ENCODE assay signal across 35 cellular contexts in the genomic region with DNA sequence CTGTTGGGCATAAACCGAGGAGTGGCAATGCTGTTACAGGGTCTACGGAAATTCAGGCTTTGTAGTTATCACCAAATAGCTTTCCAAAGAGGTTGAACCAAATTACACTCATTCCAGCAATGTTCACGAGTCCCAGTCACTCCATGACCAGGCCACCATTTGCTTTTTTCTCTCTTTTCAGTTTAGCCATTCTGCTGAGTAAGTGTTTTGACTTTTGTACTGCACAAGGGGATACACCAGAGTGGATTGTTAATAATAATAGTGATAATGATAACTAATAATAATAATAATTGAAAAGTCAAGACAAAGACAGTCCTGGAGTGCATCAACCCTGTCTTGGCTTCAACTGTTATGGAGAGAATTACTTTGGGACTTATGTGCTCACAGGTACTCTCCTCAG.
"Had no signal": no experiment of that assay in that cellular context is flagged by ENCODE, and none has a peak within 500 bp of the region (broad histone marks: within the 10 kb centered on the region; RNA-seq: fewer than 3 reads in every experiment).

No MANE protein-coding gene starts in this region.

- H3K9me3 ChIP-seq: MG63 had no signal

- H3K4me3 ChIP-seq: MG63 had no signal

- H3K36me3 ChIP-seq: MG63 had no signal

- H3K27me3 ChIP-seq: MG63 had no signal

- DNase-seq: Karpas-422, Kasumi-1, MG63, MM.1S, MV-4-11, NCI-H1048, NCI-H1092, NCI-H1092 treated with DMSO at 0.1 percent for 48 hours, NCI-H1105, NCI-H1105 treated with DMSO at 0.1 percent for 48 hours, NCI-H1417, NCI-H1417 treated with DMSO at 0.1 percent for 48 hours, NCI-H1436, NCI-H1436 treated with DMSO at 0.1 percent for 48 hours, NCI-H146, NCI-H1694, NCI-H1694 treated with DMSO at 0.1 percent for 48 hours, NCI-H187, NCI-H187 treated with DMSO at 0.1 percent for 48 hours, NCI-H1930, NCI-H2029, NCI-H2029 treated with DMSO at 0.1 percent for 48 hours, NCI-H2081, NCI-H2081 treated with DMSO at 0.1 percent for 48 hours, NCI-H2107, NCI-H2171, NCI-H2171 treated with DMSO at 0.1 percent for 48 hours, NCI-H2227 treated with DMSO at 0.1 percent for 48 hours, NCI-H226, NCI-H345, NCI-H446, NCI-H446 treated with DMSO at 0.1 percent for 48 hours, NCI-H510A, NCI-H510A treated with DMSO at 0.1 percent for 48 hours, NCI-H524 had no signal
